In the genomic region with DNA sequence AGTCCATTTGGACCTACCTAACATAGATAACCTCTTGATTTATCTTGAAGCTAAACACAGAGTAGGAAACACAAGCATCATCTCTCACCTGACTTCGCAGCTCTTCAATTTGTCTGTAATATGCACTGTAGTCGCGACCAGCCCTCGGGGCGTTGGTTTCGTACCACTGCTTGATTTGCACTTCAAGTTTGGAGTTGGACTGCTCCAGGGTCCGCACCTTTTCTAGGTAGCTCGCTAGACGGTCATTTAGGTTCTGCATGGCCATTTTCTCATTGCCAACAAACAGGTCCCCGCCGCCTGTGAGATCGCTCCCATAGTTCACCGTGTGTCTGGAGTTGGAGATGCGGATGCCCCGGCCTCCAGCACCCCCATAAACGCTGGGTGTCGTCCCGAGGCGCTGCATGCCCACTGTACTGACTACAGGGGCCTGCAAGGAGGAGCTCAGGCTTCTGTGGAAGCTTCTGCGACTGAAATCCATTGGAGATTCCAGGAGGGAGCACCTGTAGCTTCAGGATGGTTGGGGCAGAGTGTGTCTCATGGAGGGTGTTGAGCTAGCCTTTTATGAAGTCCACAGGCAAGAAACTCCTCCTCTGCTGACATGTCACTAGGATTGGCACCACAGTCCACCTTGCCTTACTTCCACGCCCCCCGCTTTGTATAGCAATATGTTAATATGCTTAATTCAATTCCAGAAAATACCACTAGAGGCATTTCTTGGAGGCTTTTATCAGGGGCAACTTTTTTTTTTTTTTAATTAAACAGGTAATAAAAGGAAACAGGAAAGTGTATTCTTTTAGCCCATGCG, we compare ENCODE assay signal across 2 cellular contexts.
TF ChIP-seq lines count a peak whose summit lies in the region.

A gene with protein sequence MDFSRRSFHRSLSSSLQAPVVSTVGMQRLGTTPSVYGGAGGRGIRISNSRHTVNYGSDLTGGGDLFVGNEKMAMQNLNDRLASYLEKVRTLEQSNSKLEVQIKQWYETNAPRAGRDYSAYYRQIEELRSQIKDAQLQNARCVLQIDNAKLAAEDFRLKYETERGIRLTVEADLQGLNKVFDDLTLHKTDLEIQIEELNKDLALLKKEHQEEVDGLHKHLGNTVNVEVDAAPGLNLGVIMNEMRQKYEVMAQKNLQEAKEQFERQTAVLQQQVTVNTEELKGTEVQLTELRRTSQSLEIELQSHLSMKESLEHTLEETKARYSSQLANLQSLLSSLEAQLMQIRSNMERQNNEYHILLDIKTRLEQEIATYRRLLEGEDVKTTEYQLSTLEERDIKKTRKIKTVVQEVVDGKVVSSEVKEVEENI (minus strand): TSS at position 535 of the 805 bp plus-strand sequence. CDS start 57 bp downstream, at position 478.

TF ChIP-seq in IMR-90, 13 proteins besides CTCF, POLR2A, EP300 and RAD21:
- TF ChIP-seq CEBPB (IDR thresholded peaks at IDR 0.05; ENCODE audit: low read depth, low read length) = no peak
- no peak for TF ChIP-seq MXI1 (IDR thresholded peaks at IDR 0.05; ENCODE audit: borderline replicate concordance, low read depth, low read length)
- TF ChIP-seq FOS (IDR thresholded peaks at IDR 0.05; ENCODE audit: low read depth, low read length) = no peak
- no peak for TF ChIP-seq SMC3 (IDR thresholded peaks at IDR 0.05; ENCODE audit: low read depth, low read length)
- no peak for TF ChIP-seq RCOR1 (IDR thresholded peaks at IDR 0.05; ENCODE audit: insufficient replicate concordance, low read length)
- TF ChIP-seq MAFK (IDR thresholded peaks at IDR 0.05; ENCODE audit: low read depth, low read length) = no peak
- no peak for TF ChIP-seq MAZ (IDR thresholded peaks at IDR 0.05; ENCODE audit: borderline replicate concordance, low read depth, low read length)
- TF ChIP-seq, protein P1, sequence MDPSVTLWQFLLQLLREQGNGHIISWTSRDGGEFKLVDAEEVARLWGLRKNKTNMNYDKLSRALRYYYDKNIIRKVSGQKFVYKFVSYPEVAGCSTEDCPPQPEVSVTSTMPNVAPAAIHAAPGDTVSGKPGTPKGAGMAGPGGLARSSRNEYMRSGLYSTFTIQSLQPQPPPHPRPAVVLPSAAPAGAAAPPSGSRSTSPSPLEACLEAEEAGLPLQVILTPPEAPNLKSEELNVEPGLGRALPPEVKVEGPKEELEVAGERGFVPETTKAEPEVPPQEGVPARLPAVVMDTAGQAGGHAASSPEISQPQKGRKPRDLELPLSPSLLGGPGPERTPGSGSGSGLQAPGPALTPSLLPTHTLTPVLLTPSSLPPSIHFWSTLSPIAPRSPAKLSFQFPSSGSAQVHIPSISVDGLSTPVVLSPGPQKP (IDR thresholded peaks at IDR 0.05; ENCODE audit: borderline replicate concordance, low read depth, low read length) = no peak
- TF ChIP-seq, protein P2, sequence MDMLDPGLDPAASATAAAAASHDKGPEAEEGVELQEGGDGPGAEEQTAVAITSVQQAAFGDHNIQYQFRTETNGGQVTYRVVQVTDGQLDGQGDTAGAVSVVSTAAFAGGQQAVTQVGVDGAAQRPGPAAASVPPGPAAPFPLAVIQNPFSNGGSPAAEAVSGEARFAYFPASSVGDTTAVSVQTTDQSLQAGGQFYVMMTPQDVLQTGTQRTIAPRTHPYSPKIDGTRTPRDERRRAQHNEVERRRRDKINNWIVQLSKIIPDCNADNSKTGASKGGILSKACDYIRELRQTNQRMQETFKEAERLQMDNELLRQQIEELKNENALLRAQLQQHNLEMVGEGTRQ (IDR thresholded peaks at IDR 0.05; ENCODE audit: low read depth, low read length) = no peak
- TF ChIP-seq RFX5 (IDR thresholded peaks at IDR 0.05; ENCODE audit: low read depth, low read length) = no peak
- no peak for TF ChIP-seq CHD1 (IDR thresholded peaks at IDR 0.05; ENCODE audit: low read depth, low read length)
- TF ChIP-seq NFE2L2 (IDR thresholded peaks at IDR 0.05; ENCODE audit: low read depth, low read length) = no peak
- TF ChIP-seq BHLHE40 (IDR thresholded peaks at IDR 0.05; ENCODE audit: low read depth, low read length) = no peak

TF ChIP-seq in K562, 482 proteins besides CTCF, POLR2A, EP300 and RAD21:
- TF ChIP-seq ZNF384 (IDR thresholded peaks at IDR 0.05; ENCODE audit: low read depth, low read length) (peak; percentile 22; the same call in 1 of the 2 replicates), CCAR2 (IDR thresholded peaks at IDR 0.05; ENCODE audit: low read depth, low read length) (peak; percentile 95), BRF1 (IDR thresholded peaks at IDR 0.05; ENCODE audit: borderline replicate concordance, extremely low read depth, insufficient read length) (no peak)
